Comparison of ENCODE assay signal across 8 cellular contexts in genomic region chr1:150876111-150876434, GRCh38. TPM values are rescaled to one million over a fixed set of nuclear protein-coding genes. Genes with fewer than 3 reads are reported as not detected.
DNase-seq lines count a peak whose midpoint lies in the region; ATAC-seq and TF ChIP-seq lines count a peak whose summit lies in the region.

No MANE protein-coding gene starts in this region.

- H2BK5ac ChIP-seq in IMR-90 (ENCODE audit: low read depth, low read length, poor library complexity, severe bottlenecking), result peak overlapping the region; percentile 74

- peak overlapping the region; percentile 81 for H3K56ac ChIP-seq in IMR-90 (ENCODE audit: extremely low read depth, insufficient read depth, low read length)

- CTCF ChIA-PET in IMR-90 (lab: Yijun Ruan, JAX), result no interaction called here

- H3K23ac ChIP-seq in IMR-90 (ENCODE audit: low read depth, low read length), result peak overlapping the region; percentile 19; the same call in 1 of the 2 replicates

- peak overlapping the region; percentile 93 for H3K18ac ChIP-seq in IMR-90 (ENCODE audit: low read depth, low read length)

- peak overlapping the region; percentile 38 for H2AK9ac ChIP-seq in IMR-90 (replicated peaks; ENCODE audit: low read depth, low read length, poor library complexity)

- H4K8ac ChIP-seq in IMR-90 (ENCODE audit: low read depth in 2 of 2, low read length in 2 of 2), result peak overlapping the region; percentile 38 to 72

- intact Hi-C loops in IMR-90 (cut with micrococcal nuclease), result loop anchor here (1.0 to 5.0 kb wide), 2 partner anchors 46 to 314 kb away; no protein-coding TSS in a partner anchor
- intact Hi-C loops in tibial artery (cut with DNase I; ENCODE audit: low total_unique reads), result no loop called here

- peak overlapping the region; percentile 77 for H3K4me3 ChIP-seq in IMR-90 (ENCODE audit: insufficient read depth, low read depth, low read length)
- peak overlapping the region; percentile 80 to 95 for H3K4me3 ChIP-seq in tibial artery

- H3K4ac ChIP-seq in IMR-90 (ENCODE audit: low read depth, low read length), result peak overlapping the region; percentile 62

- H2AFZ ChIP-seq in IMR-90 (replicated peaks; ENCODE audit: low read length, poor library complexity), result peak overlapping the region; percentile 87

- no peak overlapping the region for H2AK5ac ChIP-seq in IMR-90 (ENCODE audit: low read depth, low read length)

- H3K4me2 ChIP-seq in IMR-90 (ENCODE audit: low read depth, low read length), result peak overlapping the region; percentile 99

- H3K4me1 Mint-ChIP-seq in memory B cell, result peaks cover 11% of the 10 kb centered on the region

- H3K14ac ChIP-seq in IMR-90 (replicated peaks; ENCODE audit: low read depth, low read length), result peak overlapping the region; percentile 36; the same call in 1 of the 2 replicates

- TF ChIP-seq CTCF in IMR-90 (conservative IDR thresholded peaks at IDR 0.05; ENCODE audit: low read depth, low read length) (no peak), tibial artery (IDR thresholded peaks at IDR 0.05) (no peak)

- H3K4me3 Mint-ChIP-seq in memory B cell, result peak overlapping the region; percentile 95

- no peak; the same call in 1 of the 2 replicates for TF ChIP-seq POLR2A in IMR-90 (IDR thresholded peaks at IDR 0.05; ENCODE audit: low read depth, low read length)

- peak overlapping the region; percentile 73 for H4K5ac ChIP-seq in IMR-90 (ENCODE audit: low read depth, low read length)

- peak overlapping the region; percentile 27; the same call in 1 of the 2 replicates for H2BK120ac ChIP-seq in IMR-90 (ENCODE audit: low read depth, low read length)

- in situ Hi-C loops in IMR-90 (cut with MboI; ENCODE audit: low sequenced_read_pairs), result no loop called here

- peak; percentile 8; the same call in 1 of the 2 replicates for TF ChIP-seq RAD21 in IMR-90 (IDR thresholded peaks at IDR 0.05; ENCODE audit: low read length)

- H3K36me3 Mint-ChIP-seq in memory B cell, result peaks cover 4% of the 10 kb centered on the region

- BruUV-seq in IMR-90 (replicated peaks; lab: Mats Ljungman, UMichigan), result no TSS peak

- peak overlapping the region; percentile 94 for H3K27ac ChIP-seq in IMR-90 (ENCODE audit: insufficient read depth, low read length)
- H3K27ac ChIP-seq in tibial artery, result peak overlapping the region; percentile 97 to 99

- H3K36me3 ChIP-seq in IMR-90 (ENCODE audit: control insufficient read depth, insufficient read depth, low read length) (peaks cover 8% of the 10 kb centered on the region), tibial artery (no peaks in the 10 kb centered on the region)

- H3K9me3 Mint-ChIP-seq in memory B cell, result no peaks in the 10 kb centered on the region

- WGBS in IMR-90 (ENCODE audit: extremely low coverage in 2 of 2, insufficient read length in 1 of 2), 2 experiments, result 0% methylated on average over 1 of the region's 21 CpGs; no CpG with 5 or more reads in 1 of the 2 experiments

- peaks cover 4% of the 10 kb centered on the region; the same call in 1 of the 2 replicates for H3K9me1 ChIP-seq in IMR-90 (ENCODE audit: insufficient read depth, low read length)

- DNase-seq in DMS 273 treated with DMSO at 0.1 percent for 48 hours (lab: John Stamatoyannopoulos, UW) (peak; percentile 100), IMR-90 (peak; percentile 49), SIG-M5 (lab: John Stamatoyannopoulos, UW) (peak; percentile 13), dermis blood vessel endothelial cell (peak; percentile 70), memory B cell (ENCODE audit: low spot score in 2 of 2) (no peak), tibial artery (peak in 1 of 2 donors; percentile 63)

- H3K9me3 ChIP-seq in IMR-90 (ENCODE audit: control insufficient read depth, insufficient read depth, low read length) (no peaks in the 10 kb centered on the region), tibial artery (no peaks in the 10 kb centered on the region)

- peak overlapping the region; percentile 98 for H3K9ac ChIP-seq in IMR-90 (ENCODE audit: low read depth, low read length)

- POLR2A ChIA-PET in IMR-90 (lab: Charles Lee; ENCODE audit: unreplicated experiment), result interaction anchor here (0.5 kb wide), 1 partner anchor 94 kb away, joined by 7 read pairs; no protein-coding TSS in a partner anchor

- H4K91ac ChIP-seq in IMR-90 (ENCODE audit: insufficient read depth, low read depth, low read length), result peak overlapping the region; percentile 45; the same call in 1 of the 2 replicates

- ATAC-seq in GM19397 (IDR thresholded peaks at IDR 0.05; ENCODE audit: unreplicated experiment) (peak; percentile 13), IMR-90 (ENCODE audit: low read depth) (peak; percentile 64), memory B cell (ENCODE audit: low read depth) (no peak), HG02885 (IDR thresholded peaks at IDR 0.05; ENCODE audit: poor library complexity, unreplicated experiment) (no peak)

- peak overlapping the region; percentile 85 for H3K27ac Mint-ChIP-seq in memory B cell

- H3K4me1 ChIP-seq in IMR-90 (ENCODE audit: control insufficient read depth, insufficient read depth, low read length) (peaks cover 10% of the 10 kb centered on the region), tibial artery (peaks cover 0 to 24% (median 9%) of the 10 kb centered on the region in 4 donors)

- H4K20me1 ChIP-seq in IMR-90 (ENCODE audit: insufficient read depth, low read length), result peaks cover 18% of the 10 kb centered on the region; the same call in 1 of the 2 replicates

- H3K27me3 ChIP-seq in IMR-90 (ENCODE audit: control insufficient read depth, insufficient read depth, low read length) (no peaks in the 10 kb centered on the region), tibial artery (no peaks in the 10 kb centered on the region)

- no peaks in the 10 kb centered on the region for H3K27me3 Mint-ChIP-seq in memory B cell

- peaks cover 5 to 35% of the 10 kb centered on the region in 2 experiments; a peak in 2 of 4 replicates for H3K79me1 ChIP-seq in IMR-90 (ENCODE audit: low read depth in 1 of 2, low read length in 2 of 2)

- H2BK20ac ChIP-seq in IMR-90 (ENCODE audit: low read depth, low read length), result no peak overlapping the region

- H2BK15ac ChIP-seq in IMR-90 (ENCODE audit: low read depth, low read length), result no peak overlapping the region; the same call in 2 of the 3 replicates

- dilution Hi-C loops in IMR-90 (cut with HindIII; ENCODE audit: low sequenced_read_pairs, unreplicated experiment), result no loop called here

TF ChIP-seq in IMR-90, 13 proteins besides CTCF, POLR2A, EP300 and RAD21:
- TF ChIP-seq SMC3 (IDR thresholded peaks at IDR 0.05; ENCODE audit: low read depth, low read length) (no peak), RFX5 (IDR thresholded peaks at IDR 0.05; ENCODE audit: low read depth, low read length) (no peak), RCOR1 (IDR thresholded peaks at IDR 0.05; ENCODE audit: insufficient replicate concordance, low read length) (no peak), CEBPB (IDR thresholded peaks at IDR 0.05; ENCODE audit: low read depth, low read length) (no peak), MAZ (IDR thresholded peaks at IDR 0.05; ENCODE audit: borderline replicate concordance, low read depth, low read length) (no peak), USF2 (IDR thresholded peaks at IDR 0.05; ENCODE audit: low read depth, low read length) (no peak), BHLHE40 (IDR thresholded peaks at IDR 0.05; ENCODE audit: low read depth, low read length) (no peak), CHD1 (IDR thresholded peaks at IDR 0.05; ENCODE audit: low read depth, low read length) (no peak), MXI1 (IDR thresholded peaks at IDR 0.05; ENCODE audit: borderline replicate concordance, low read depth, low read length) (no peak), MAFK (IDR thresholded peaks at IDR 0.05; ENCODE audit: low read depth, low read length) (no peak)

RNA-seq across cellular contexts. Expression of gene ARNT, which starts 0.3 kb away (rescaled TPM):
- total RNA-seq in IMR-90 (2012; rRNA removed) (26.3 and 28.1 TPM in 2 replicates), dermis blood vessel endothelial cell (30.5 and 41.6 TPM in 2 replicates)
- polyA plus RNA-seq in IMR-90 (2012; rRNA removed), result 15.7 and 19.7 TPM in 2 replicates
- polyA plus RNA-seq in IMR-90 (2012; cell fraction: cytosol; rRNA removed), result 8.3 and 17.3 TPM in 2 replicates
- 30.5 and 73.0 TPM in 2 replicates for polyA plus RNA-seq in IMR-90 (2012; cell fraction: nucleus; rRNA removed; ENCODE audit: low replicate concordance)

RNA-seq across cellular contexts. Expression of gene CTXND2, which starts 10.9 kb away (rescaled TPM):
- total RNA-seq in IMR-90 (2012; rRNA removed) (not detected in 2 replicates), dermis blood vessel endothelial cell (not detected in 2 replicates)
- polyA plus RNA-seq in IMR-90 (2012; rRNA removed), result not detected in 2 replicates
- polyA plus RNA-seq in IMR-90 (2012; cell fraction: cytosol; rRNA removed), result not detected in 2 replicates
- polyA plus RNA-seq in IMR-90 (2012; cell fraction: nucleus; rRNA removed; ENCODE audit: low replicate concordance), result not detected in 2 replicates

RNA-seq across cellular contexts. Expression of gene SETDB1, which starts 50.1 kb away (rescaled TPM):
- total RNA-seq in IMR-90 (2012; rRNA removed) (22.9 and 24.7 TPM in 2 replicates), dermis blood vessel endothelial cell (38.1 and 45.3 TPM in 2 replicates)
- polyA plus RNA-seq in IMR-90 (2012; rRNA removed), result 16.6 and 18.7 TPM in 2 replicates
- polyA plus RNA-seq in IMR-90 (2012; cell fraction: cytosol; rRNA removed), result 5.0 and 6.3 TPM in 2 replicates
- 24.4 and 71.3 TPM in 2 replicates for polyA plus RNA-seq in IMR-90 (2012; cell fraction: nucleus; rRNA removed; ENCODE audit: low replicate concordance)

Comparison
In these comparisons a context has a peak if more than half of its experiments do, and no peak if none do; other contexts are left out.
1. DNase-seq: peak in DMS 273 treated with DMSO at 0.1 percent for 48 hours (single experiment), IMR-90 (single experiment), SIG-M5 (single experiment) and dermis blood vessel endothelial cell (single experiment); none in memory B cell (0 of 2).
2. ATAC-seq: peak in GM19397 (single experiment) and IMR-90 (single experiment); none in memory B cell (single experiment) and HG02885 (single experiment).